In genomic region chr3:40309925-40310635, GRCh38 we compare ENCODE assay signal across 8 cellular contexts. TPM values are rescaled to one million over a fixed set of nuclear protein-coding genes. Genes with fewer than 3 reads are reported as not detected.
DNase-seq lines count a peak whose midpoint lies in the region; ATAC-seq and TF ChIP-seq lines count a peak whose summit lies in the region.

No MANE protein-coding gene starts in this region.

- H3K27ac Mint-ChIP-seq in activated CD4-positive, alpha-beta memory T cell treated with anti-CD3 and anti-CD28 coated beads for 36 hours, result peak overlapping the region; percentile 97

- H3K9me3 Mint-ChIP-seq in activated CD4-positive, alpha-beta memory T cell treated with anti-CD3 and anti-CD28 coated beads for 36 hours, result no peaks in the 10 kb centered on the region

- H3K36me3 ChIP-seq in esophagus (ENCODE audit: control insufficient read depth in 2 of 2, insufficient read depth in 2 of 2, low read length in 1 of 2) (peaks cover 4 to 5% of the 10 kb centered on the region in 2 donors), mucosa of rectum (ENCODE audit: control insufficient read depth in 2 of 2, insufficient read depth in 2 of 2, low read length in 2 of 2) (peaks cover 19 to 23% of the 10 kb centered on the region in 2 donors), tibial artery (peaks cover 17 to 28% (median 21%) of the 10 kb centered on the region in 3 donors)

- H3K4me3 ChIP-seq in GM08714 (ENCODE audit: low read length) (peak overlapping the region; percentile 90), esophagus (ENCODE audit: low read depth in 1 of 2, low read length in 2 of 2) (peak overlapping the region; percentile 89 to 93), mucosa of rectum (ENCODE audit: low read length in 2 of 2) (peak overlapping the region; percentile 80 to 92), tibial artery (peak overlapping the region; percentile 88 to 96)

- peak; percentile 27 for ATAC-seq in GM21529 (IDR thresholded peaks at IDR 0.05; ENCODE audit: unreplicated experiment)

- H3K27me3 Mint-ChIP-seq in activated CD4-positive, alpha-beta memory T cell treated with anti-CD3 and anti-CD28 coated beads for 36 hours, result no peaks in the 10 kb centered on the region

- peaks cover 27% of the 10 kb centered on the region for H3K36me3 Mint-ChIP-seq in activated CD4-positive, alpha-beta memory T cell treated with anti-CD3 and anti-CD28 coated beads for 36 hours

- peak overlapping the region; percentile 90 to 96 for H3K9ac ChIP-seq in mucosa of rectum (ENCODE audit: low read depth in 1 of 2, low read length in 2 of 2)

- no peaks in the 10 kb centered on the region for H3K4me1 ChIP-seq in esophagus (ENCODE audit: control insufficient read depth in 2 of 2, insufficient read depth in 2 of 2, low read length in 1 of 2)
- peaks cover 6 to 14% of the 10 kb centered on the region in 2 donors for H3K4me1 ChIP-seq in mucosa of rectum (ENCODE audit: control insufficient read depth in 2 of 2, insufficient read depth in 2 of 2, low read length in 2 of 2)
- peaks cover 0 to 41% (median 13%) of the 10 kb centered on the region in 4 donors for H3K4me1 ChIP-seq in tibial artery

- no peaks in the 10 kb centered on the region for H3K9me3 ChIP-seq in esophagus (ENCODE audit: control insufficient read depth in 2 of 2, insufficient read depth in 1 of 2, low read depth in 1 of 2, low read length in 1 of 2)
- no peaks in the 10 kb centered on the region for H3K9me3 ChIP-seq in mucosa of rectum (ENCODE audit: control insufficient read depth in 2 of 2, low read length in 2 of 2)
- no peaks in the 10 kb centered on the region for H3K9me3 ChIP-seq in tibial artery

- peak overlapping the region; percentile 96 for H3K4me3 Mint-ChIP-seq in activated CD4-positive, alpha-beta memory T cell treated with anti-CD3 and anti-CD28 coated beads for 36 hours

- TF ChIP-seq CTCF in tibial artery (IDR thresholded peaks at IDR 0.05), result no peak

- CTCF ChIA-PET in activated CD4-positive, alpha-beta memory T cell treated with anti-CD3 and anti-CD28 coated beads for 36 hours (lab: Charles Lee), result interaction anchor here (1.0 to 3.5 kb wide), 4 partner anchors 118 to 168 kb away, joined by 3 to 26 read pairs (median 4); no protein-coding TSS in a partner anchor

- 0% methylated on average over 47 of the region's 47 CpGs for WGBS in esophagus, 2 donors

- intact Hi-C loops in activated CD4-positive, alpha-beta memory T cell treated with anti-CD3 and anti-CD28 coated beads for 36 hours (cut with micrococcal nuclease), result loop anchor here (1.0 to 10.0 kb wide), 11 partner anchors 27 to 1703 kb away; partner anchors contain the start of genes CTNNB1, RPL14, RPSA and SCN11A
- intact Hi-C loops in tibial artery (cut with DNase I; ENCODE audit: low total_unique reads), result loop anchor here (5.0 kb wide), 1 partner anchor 147 kb away; the partner anchor contains the start of gene RPL14

- H3K27ac ChIP-seq in esophagus (ENCODE audit: low read depth in 2 of 2, low read length in 1 of 2) (peak overlapping the region; percentile 90 to 96), mucosa of rectum (ENCODE audit: low read depth in 2 of 2, low read length in 2 of 2) (peak overlapping the region; percentile 92), tibial artery (peak overlapping the region; percentile 96 to 97)

- DNase-seq in HuH-7 (ENCODE audit: low spot score) (peak; percentile 32), tibial artery (peak; percentile 33 to 76), NCI-H446 (lab: John Stamatoyannopoulos, UW) (no peak)
- DNase-seq in activated CD4-positive, alpha-beta memory T cell treated with anti-CD3 and anti-CD28 coated beads for 36 hours, result peak; percentile 45

- POLR2A ChIA-PET in activated CD4-positive, alpha-beta memory T cell treated with anti-CD3 and anti-CD28 coated beads for 36 hours (lab: Charles Lee), result interaction anchor here (0.7 to 0.9 kb wide), 2 partner anchors 147 to 272 kb away, joined by 3 to 7 read pairs; partner anchors contain the start of gene RPL14

- peaks cover 23% of the 10 kb centered on the region for H3K4me1 Mint-ChIP-seq in activated CD4-positive, alpha-beta memory T cell treated with anti-CD3 and anti-CD28 coated beads for 36 hours (ENCODE audit: low read depth)

- no peaks in the 10 kb centered on the region for H3K27me3 ChIP-seq in esophagus (ENCODE audit: control insufficient read depth in 1 of 2, insufficient read depth in 2 of 2, low read length in 2 of 2)
- H3K27me3 ChIP-seq in mucosa of rectum (ENCODE audit: control insufficient read depth in 2 of 2, insufficient read depth in 2 of 2, low read length in 2 of 2), result no peaks in the 10 kb centered on the region
- no peaks in the 10 kb centered on the region for H3K27me3 ChIP-seq in tibial artery

RNA-seq across cellular contexts. Expression of gene EIF1B, which starts 0.6 kb away (rescaled TPM):
- total RNA-seq in activated CD4-positive, alpha-beta memory T cell treated with anti-CD3 and anti-CD28 coated beads for 36 hours, result 10 to 100 TPM; 48.6 to 51.0 TPM
- 10 to 100 TPM; 10.5 to 25.9 TPM for polyA plus RNA-seq in esophagus

Comparison
In these comparisons a context has a peak if more than half of its experiments do, and no peak if none do; other contexts are left out.
1. DNase-seq: peak in HuH-7 (single experiment), activated CD4-positive, alpha-beta memory T cell treated with anti-CD3 and anti-CD28 coated beads for 36 hours (single experiment) and tibial artery (2 of 2); none in NCI-H446 (0 of 2).
2. Peak in every context shown above with its lines, with median percentiles within 50 percentile points of each other: H3K4me3 ChIP-seq and H3K27ac ChIP-seq.